ENCODE assay signal across 8 cellular contexts in genomic region chr1:211416628-211417323, GRCh38.
DNase-seq lines count a peak whose midpoint lies in the region; ATAC-seq and TF ChIP-seq lines count a peak whose summit lies in the region.
"Not testable (repeated sequence)": the region's sequence is repeated elsewhere in the genome, so short reads cannot be mapped to it uniquely, and the experiment has no call there.

No MANE protein-coding gene starts in this region.

- not testable (repeated sequence) for H3K36me3 Mint-ChIP-seq in activated T-cell treated with anti-CD3 and anti-CD28 coated beads, Interleukin-2, amount 50 U/mL, for 4 hours (ENCODE audit: insufficient read depth)

- H3K4me3 ChIP-seq in BJ (ENCODE audit: low read depth, low read length) (peak overlapping the region; percentile 30), Panc1 (ENCODE audit: low read depth in 2 of 2, low read length in 2 of 2) (peak overlapping the region; percentile 23 to 37)
- not testable (repeated sequence) for H3K4me3 ChIP-seq in lung

- TF ChIP-seq CTCF in BJ (IDR thresholded peaks at IDR 0.05; ENCODE audit: insufficient read depth, low read depth, low read length); Panc1 (IDR thresholded peaks at IDR 0.05); lung (IDR thresholded peaks at IDR 0.05; ENCODE audit: control extremely low read depth, extremely low read depth): not testable (repeated sequence)

- CTCF ChIA-PET in BJ (lab: Yijun Ruan, JAX): interaction anchor here (0.6 to 1.1 kb wide), 3 partner anchors 29 to 93 kb away, joined by 3 to 5 read pairs (median 4); partner anchors contain the start of gene TRAF5
- CTCF ChIA-PET in Panc1 (lab: Charles Lee): not testable (repeated sequence)

- not testable (repeated sequence) for BruUV-seq in Panc1 (replicated peaks; lab: Mats Ljungman, UMichigan)

- peak; percentile 63 for ATAC-seq in GM19467 (IDR thresholded peaks at IDR 0.05; ENCODE audit: unreplicated experiment)
- ATAC-seq in HG03378 (IDR thresholded peaks at IDR 0.05; ENCODE audit: unreplicated experiment): peak; percentile 63
- peak; percentile 93 for ATAC-seq in Panc1
- peak; percentile 75 to 81 for ATAC-seq in activated T-cell treated with anti-CD3 and anti-CD28 coated beads, Interleukin-2, amount 50 U/mL, for 4 hours
- ATAC-seq in lung (ENCODE audit: insufficient read depth, low FRiP score): peak; percentile 41

- 17 to 34% methylated on average over 33 to 46 of the region's 46 CpGs for WGBS in lung, 2 donors

- not testable (repeated sequence) for H3K27me3 ChIP-seq in BJ (ENCODE audit: control insufficient read depth, insufficient read depth, low read length); Panc1 (ENCODE audit: control insufficient read depth, insufficient read depth, low read length); lung (ENCODE audit: control insufficient read depth, insufficient read depth)

- not testable (repeated sequence) for H3K9me3 ChIP-seq in Panc1 (ENCODE audit: control insufficient read depth, insufficient read depth, low read depth, low read length); lung (ENCODE audit: control insufficient read depth in 2 of 2, insufficient read depth in 1 of 2, low read length in 1 of 2)

- H3K27me3 Mint-ChIP-seq in activated T-cell treated with anti-CD3 and anti-CD28 coated beads, Interleukin-2, amount 50 U/mL, for 4 hours (ENCODE audit: low read depth): not testable (repeated sequence)

- not testable (repeated sequence) for H3K36me3 ChIP-seq in BJ (ENCODE audit: control insufficient read depth, insufficient read depth, low read length); Panc1 (ENCODE audit: control insufficient read depth, insufficient read depth, low read length); lung (ENCODE audit: control insufficient read depth in 2 of 2, insufficient read depth in 2 of 2, low read length in 2 of 2)

- intact Hi-C loops in Panc1 (cut with micrococcal nuclease; ENCODE audit: unreplicated experiment): not testable (repeated sequence)

- H3K4me3 Mint-ChIP-seq in activated T-cell treated with anti-CD3 and anti-CD28 coated beads, Interleukin-2, amount 50 U/mL, for 4 hours: peak overlapping the region; percentile 79

- H3K4me1 ChIP-seq in Panc1 (ENCODE audit: control insufficient read depth, insufficient read depth, low read length); lung (ENCODE audit: control insufficient read depth in 2 of 2, insufficient read depth in 2 of 2, low read length in 2 of 2): not testable (repeated sequence)

- peaks cover 18% of the 10 kb centered on the region for H3K4me1 Mint-ChIP-seq in activated T-cell treated with anti-CD3 and anti-CD28 coated beads, Interleukin-2, amount 50 U/mL, for 4 hours (ENCODE audit: low read depth)

- DNase-seq in BJ (ENCODE audit: low read depth); lung (ENCODE audit: low spot score): not testable (repeated sequence)
- DNase-seq in Panc1 (ENCODE audit: low read depth, low spot score): peak; percentile 30
- DNase-seq in activated T-cell treated with anti-CD3 and anti-CD28 coated beads, Interleukin-2, amount 50 U/mL, for 4 hours: peak; percentile 44
- peak; percentile 16 for DNase-seq in epithelial cell of prostate (ENCODE audit: low read depth, low spot score)
- DNase-seq in stimulated activated CD4-positive, alpha-beta T cell treated with anti-CD3 and anti-CD28 coated beads, Interleukin-4, amount 100 ng/mL, for 48 hours (ENCODE audit: low read depth in 2 of 2): peak; percentile 19 to 30

- H3K9me3 Mint-ChIP-seq in activated T-cell treated with anti-CD3 and anti-CD28 coated beads, Interleukin-2, amount 50 U/mL, for 4 hours: not testable (repeated sequence)

- POLR2A ChIA-PET in BJ (lab: Charles Lee); Panc1 (lab: Charles Lee): not testable (repeated sequence)

- in situ Hi-C loops in Panc1 (cut with HindIII; ENCODE audit: low pct_unique_long_range_greater_than_20kb, low sequenced_read_pairs): not testable (repeated sequence)

- H3K27ac ChIP-seq in Panc1 (ENCODE audit: low read length) (peak overlapping the region; percentile 61; the same call in 1 of the 2 replicates), lung (ENCODE audit: low read depth in 1 of 2, low read length in 1 of 2) (peak overlapping the region in 1 of 2 donors; percentile 62)
- not testable (repeated sequence) for H3K27ac ChIP-seq in epithelial cell of prostate

Comparison
In these comparisons a context has a peak if more than half of its experiments do, and no peak if none do; other contexts are left out.
1. ATAC-seq: peak in every context shown above with its lines; median percentile 93 in Panc1; 78 in activated T-cell treated with anti-CD3 and anti-CD28 coated beads, Interleukin-2, amount 50 U/mL, for 4 hours; 63 in GM19467; 63 in HG03378; 41 in lung.